ENCODE assay signal across 1 cellular context in genomic region chr5:168592014-168592368, GRCh38.
TF ChIP-seq lines count a peak whose summit lies in the region.

No MANE protein-coding gene starts in this region.

TF ChIP-seq in HepG2, 621 proteins besides CTCF, POLR2A, EP300 and RAD21 (continued from another document and continues in another):
- TF ChIP-seq ZNF407 (CRISPR knock-in tag; IDR thresholded peaks at IDR 0.05; ENCODE audit: not compliant biosample characterization) (no peak), ZNF609 (CRISPR knock-in tag; IDR thresholded peaks at IDR 0.05; ENCODE audit: borderline replicate concordance) (peak; percentile 88), ZFYVE20 (CRISPR knock-in tag; IDR thresholded peaks at IDR 0.05; ENCODE audit: borderline replicate concordance, low read depth) (no peak), ZSCAN29 (CRISPR knock-in tag; conservative IDR thresholded peaks at IDR 0.05) (no peak), AFF4 (CRISPR knock-in tag; IDR thresholded peaks at IDR 0.05) (no peak), SRSF4 (IDR thresholded peaks at IDR 0.05; ENCODE audit: low read depth, low read length, poor library complexity, severe bottlenecking) (no peak), ATM (IDR thresholded peaks at IDR 0.05; ENCODE audit: borderline replicate concordance) (no peak), ZNF235 (CRISPR knock-in tag; IDR thresholded peaks at IDR 0.05; ENCODE audit: borderline replicate concordance) (no peak), PREB (CRISPR knock-in tag; IDR thresholded peaks at IDR 0.05) (no peak), NCOA5 (CRISPR knock-in tag; IDR thresholded peaks at IDR 0.05) (no peak), ZBTB46 (CRISPR knock-in tag; IDR thresholded peaks at IDR 0.05; ENCODE audit: borderline replicate concordance) (no peak), PBX3 (CRISPR knock-in tag; IDR thresholded peaks at IDR 0.05; ENCODE audit: borderline replicate concordance) (no peak), SKI (IDR thresholded peaks at IDR 0.05; ENCODE audit: partially characterized antibody) (peak; percentile 87), ZNF678 (CRISPR knock-in tag; IDR thresholded peaks at IDR 0.05) (no peak), MLX (CRISPR knock-in tag; IDR thresholded peaks at IDR 0.05) (peak; percentile 64), HNRNPUL1 (IDR thresholded peaks at IDR 0.05; ENCODE audit: low read depth, low read length) (no peak), ZNF703 (CRISPR knock-in tag; IDR thresholded peaks at IDR 0.05; ENCODE audit: borderline replicate concordance) (no peak), NFAT5 (CRISPR knock-in tag; IDR thresholded peaks at IDR 0.05) (no peak), TBX3 (IDR thresholded peaks at IDR 0.05; ENCODE audit: borderline replicate concordance) (peak; percentile 69; the same call in 1 of the 2 replicates), SNRNP70 (IDR thresholded peaks at IDR 0.05; ENCODE audit: low read depth, low read length) (no peak)
